Comparison of ENCODE assay signal across 1 cellular context in genomic region chr18:28068208-28068607, GRCh38.
TF ChIP-seq lines count a peak whose summit lies in the region.

No MANE protein-coding gene starts in this region.

TF ChIP-seq in liver, 16 proteins besides CTCF, POLR2A, EP300 and RAD21 (continued from another document):
- no peak for TF ChIP-seq REST (IDR thresholded peaks at IDR 0.05)
- peak; percentile 52 to 72 for TF ChIP-seq HNF4A (conservative IDR thresholded peaks at IDR 0.05)
- no peak for TF ChIP-seq HNF4G (IDR thresholded peaks at IDR 0.05)
- TF ChIP-seq RXRA (IDR thresholded peaks at IDR 0.05): peak in 1 of 2 donors; percentile 23
- no peak for TF ChIP-seq JUND (IDR thresholded peaks at IDR 0.05)
- TF ChIP-seq GABPA (IDR thresholded peaks at IDR 0.05 in 1 of 2, conservative IDR thresholded peaks at IDR 0.05 in 1 of 2): no peak
- no peak for TF ChIP-seq NR2F2 (IDR thresholded peaks at IDR 0.05)
- TF ChIP-seq FOXA1 (IDR thresholded peaks at IDR 0.05): no peak
